Comparison of ENCODE assay signal across 9 cellular contexts in the genomic region with DNA sequence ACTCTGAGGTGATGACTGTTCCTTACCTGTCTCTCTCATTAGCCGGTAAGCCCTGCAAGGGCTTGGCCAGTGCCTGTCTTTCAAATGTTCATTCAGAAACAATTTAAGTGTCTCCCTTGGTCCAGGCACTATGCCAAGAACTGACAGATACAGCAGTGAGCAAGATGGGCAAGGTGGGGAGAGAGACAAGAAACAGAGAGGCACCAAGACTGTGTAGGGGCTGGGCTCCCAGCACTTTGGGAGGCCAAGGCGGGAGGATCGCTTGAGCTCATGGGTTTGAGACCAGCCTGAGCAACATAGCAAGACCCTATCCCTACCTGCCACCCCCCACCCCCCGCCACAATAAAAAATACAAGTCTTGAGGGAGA. TPM values are rescaled to one million over a fixed set of nuclear protein-coding genes. Genes with fewer than 3 reads are reported as not detected.
A peak's percentile ranks its signal among the peaks of the same experiment; 100 is the strongest.
DNase-seq lines count a peak whose midpoint lies in the region; ATAC-seq and TF ChIP-seq lines count a peak whose summit lies in the region.
"Had no signal": no experiment of that assay in that cellular context is flagged by ENCODE, and none has a peak within 500 bp of the region (broad histone marks: within the 10 kb centered on the region; RNA-seq: fewer than 3 reads in every experiment).

No MANE protein-coding gene starts in this region.

- no peak for ATAC-seq in upper lobe of right lung
- ATAC-seq in GM19328 (IDR thresholded peaks at IDR 0.05; ENCODE audit: unreplicated experiment), result no peak

- intact Hi-C loops in colonic mucosa (cut with DNase I), result loop anchor here (5.0 kb wide), 1 partner anchor 37 kb away; no protein-coding TSS in a partner anchor
- intact Hi-C loops in upper lobe of right lung (cut with DNase I), result no loop called here

- peak overlapping the region in 1 of 2 donors; percentile 12 for H3K9ac ChIP-seq in colonic mucosa (ENCODE audit: low read depth in 2 of 2, low read length in 2 of 2)

- H3K4me1 ChIP-seq in colonic mucosa, result no peaks in the 10 kb centered on the region
- peaks cover 5% of the 10 kb centered on the region for H3K4me1 ChIP-seq in upper lobe of right lung

- H3K27me3 Mint-ChIP-seq in progenitor cell of endocrine pancreas, result peaks cover 6% of the 10 kb centered on the region

- H3K27ac Mint-ChIP-seq in progenitor cell of endocrine pancreas, result peak overlapping the region; percentile 73

- peak overlapping the region; percentile 71 for H3K4me3 Mint-ChIP-seq in progenitor cell of endocrine pancreas (ENCODE audit: low read depth)

- DNase-seq in NCI-H82 (lab: John Stamatoyannopoulos, UW) (peak; percentile 27), NCI-H82 treated with DMSO at 0.1 percent for 48 hours (lab: John Stamatoyannopoulos, UW; ENCODE audit: unreplicated experiment) (no peak), NCI-H446 treated with DMSO at 0.1 percent for 48 hours (lab: John Stamatoyannopoulos, UW) (peak; percentile 6), colonic mucosa (peak; percentile 21), progenitor cell of endocrine pancreas (ENCODE audit: low spot score, unreplicated experiment) (no peak), upper lobe of right lung (no peak), middle frontal gyrus (ENCODE audit: extremely low spot score, low spot score) (no peak)

- H3K27ac ChIP-seq in colonic mucosa (no peak overlapping the region), upper lobe of right lung (no peak overlapping the region)

- no peak for TF ChIP-seq CTCF in colonic mucosa (IDR thresholded peaks at IDR 0.05)
- no peak for TF ChIP-seq CTCF in progenitor cell of endocrine pancreas (IDR thresholded peaks at IDR 0.05; ENCODE audit: unreplicated experiment)
- no peak for TF ChIP-seq CTCF in upper lobe of right lung (IDR thresholded peaks at IDR 0.05)

- no peaks in the 10 kb centered on the region for H3K27me3 ChIP-seq in colonic mucosa
- no peaks in the 10 kb centered on the region for H3K27me3 ChIP-seq in upper lobe of right lung
- H3K27me3 ChIP-seq: heart left ventricle had no signal

- H3K36me3 ChIP-seq in colonic mucosa (no peaks in the 10 kb centered on the region), upper lobe of right lung (no peaks in the 10 kb centered on the region)
- H3K36me3 ChIP-seq: heart left ventricle had no signal

- H3K4me3 ChIP-seq in colonic mucosa (peak overlapping the region; percentile 62), upper lobe of right lung (no peak overlapping the region)

- no peaks in the 10 kb centered on the region for H3K9me3 Mint-ChIP-seq in progenitor cell of endocrine pancreas (ENCODE audit: low read depth)

- H3K36me3 Mint-ChIP-seq in progenitor cell of endocrine pancreas (ENCODE audit: insufficient read depth), result no peaks in the 10 kb centered on the region

- H3K4me1 Mint-ChIP-seq in progenitor cell of endocrine pancreas (ENCODE audit: low read depth), result peaks cover 2% of the 10 kb centered on the region

- H3K9me3 ChIP-seq in colonic mucosa, result no peaks in the 10 kb centered on the region
- H3K9me3 ChIP-seq in upper lobe of right lung, result no peaks in the 10 kb centered on the region
- H3K9me3 ChIP-seq: heart left ventricle had no signal

RNA-seq across cellular contexts. Expression of gene CCNE1, which starts 1.3 kb away (rescaled TPM):
- 10 to 100 TPM in 1 of 2 donors, 1 to 10 TPM in 1; 5.1 to 10.6 TPM for total RNA-seq in colonic mucosa
- 16.5 and 18.4 TPM in 2 replicates for total RNA-seq in progenitor cell of endocrine pancreas
- 0.55 TPM for total RNA-seq in upper lobe of right lung

Comparison
In these comparisons a context has a peak if more than half of its experiments do, and no peak if none do; other contexts are left out.
1. DNase-seq: peak in NCI-H82 (single experiment), NCI-H446 treated with DMSO at 0.1 percent for 48 hours (single experiment) and colonic mucosa (single experiment); none in NCI-H82 treated with DMSO at 0.1 percent for 48 hours (single experiment), progenitor cell of endocrine pancreas (single experiment), upper lobe of right lung (single experiment) and middle frontal gyrus (single experiment).